8 cellular contexts compared by ENCODE assay signal in the genomic region with DNA sequence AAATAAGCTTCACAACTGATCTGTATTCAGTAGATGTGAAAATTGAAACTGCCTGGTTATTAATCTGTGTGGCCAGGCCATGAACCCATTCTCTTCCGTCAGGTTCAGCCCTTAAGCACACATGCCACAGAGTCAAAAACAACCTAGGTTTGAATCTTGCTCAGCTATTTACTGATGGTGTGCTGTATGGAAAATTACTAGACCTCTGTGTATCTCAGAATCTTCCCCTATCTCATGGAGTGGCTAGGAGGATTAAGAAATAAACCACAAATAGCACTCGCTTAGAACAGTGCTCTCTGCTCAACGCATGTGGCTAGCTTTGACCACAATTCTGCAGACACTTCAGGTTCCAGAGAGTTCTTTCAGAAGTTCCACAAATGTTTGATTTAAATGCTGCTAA.
DNase-seq lines count a peak whose midpoint lies in the region; ATAC-seq and TF ChIP-seq lines count a peak whose summit lies in the region.

No MANE protein-coding gene starts in this region.

- peak; percentile 56 for ATAC-seq in GM21515 (IDR thresholded peaks at IDR 0.05; ENCODE audit: unreplicated experiment)

- DNase-seq in GF-D8 (lab: John Stamatoyannopoulos, UW) (peak; percentile 84), HuH-7 (ENCODE audit: low spot score) (peak; percentile 15), choroid plexus epithelial cell (ENCODE audit: low read depth) (peak; percentile 75), DMS153 treated with DMSO at 0.1 percent for 48 hours (lab: John Stamatoyannopoulos, UW; ENCODE audit: unreplicated experiment) (no peak), DMS53 (lab: John Stamatoyannopoulos, UW) (no peak), NCI-H345 (lab: John Stamatoyannopoulos, UW) (no peak), HK-2 (ENCODE audit: unreplicated experiment) (no peak)

- TF ChIP-seq CTCF in choroid plexus epithelial cell (conservative IDR thresholded peaks at IDR 0.05; ENCODE audit: low read depth, low read length) = no peak

- H3K4me3 ChIP-seq in choroid plexus epithelial cell (ENCODE audit: low read depth, low read length) = no peak overlapping the region

Comparison
In these comparisons a context has a peak if more than half of its experiments do, and no peak if none do; other contexts are left out.
1. DNase-seq: peak in GF-D8 (single experiment), HuH-7 (single experiment) and choroid plexus epithelial cell (single experiment); none in DMS153 treated with DMSO at 0.1 percent for 48 hours (single experiment), DMS53 (single experiment), NCI-H345 (single experiment) and HK-2 (single experiment).